ENCODE assay signal across 8 cellular contexts in genomic region chr2:59182249-59182648, GRCh38.
DNase-seq lines count a peak whose midpoint lies in the region; ATAC-seq and TF ChIP-seq lines count a peak whose summit lies in the region.

No MANE protein-coding gene starts in this region.

- H3K4me3 ChIP-seq in brain microvascular endothelial cell (ENCODE audit: low read depth, low read length) (no peak overlapping the region), psoas muscle (no peak overlapping the region)

- H3K27me3 ChIP-seq in brain microvascular endothelial cell (replicated peaks) (no peaks in the 10 kb centered on the region), psoas muscle (ENCODE audit: insufficient read depth in 3 of 3, low read length in 2 of 3) (no peaks in the 10 kb centered on the region)

- intact Hi-C loops in psoas muscle (cut with DNase I): no loop called here

- no peak overlapping the region for H3K4me3 Mint-ChIP-seq in effector memory CD8-positive, alpha-beta T cell

- no peaks in the 10 kb centered on the region for H3K4me1 ChIP-seq in psoas muscle

- no peaks in the 10 kb centered on the region for H3K4me1 Mint-ChIP-seq in effector memory CD8-positive, alpha-beta T cell (ENCODE audit: low read depth in 2 of 2)

- no peak overlapping the region for H3K27ac ChIP-seq in brain microvascular endothelial cell
- H3K27ac ChIP-seq in psoas muscle: no peak overlapping the region

- no peaks in the 10 kb centered on the region for H3K9me3 ChIP-seq in psoas muscle

- 10 to 23% (median 22%) methylated on average over 3 of the region's 3 CpGs for WGBS in psoas muscle, 3 donors

- no peaks in the 10 kb centered on the region for H3K27me3 Mint-ChIP-seq in effector memory CD8-positive, alpha-beta T cell

- no peak for ATAC-seq in effector memory CD8-positive, alpha-beta T cell (replicated peaks)
- ATAC-seq in psoas muscle: no peak

- in situ Hi-C loops in brain microvascular endothelial cell (cut with HindIII; ENCODE audit: low pct_ligation_motif_present, low sequenced_read_pairs): no loop called here

- peak; percentile 51 for DNase-seq in NCI-H748 (lab: John Stamatoyannopoulos, UW; ENCODE audit: unreplicated experiment)
- no peak for DNase-seq in NCI-H748 treated with DMSO at 0.1 percent for 48 hours (lab: John Stamatoyannopoulos, UW)
- peak; percentile 35 for DNase-seq in brain microvascular endothelial cell
- DNase-seq in putamen (ENCODE audit: low spot score): peak; percentile 10
- DNase-seq in HuH-7.5 (ENCODE audit: low spot score): no peak
- DNase-seq in effector memory CD8-positive, alpha-beta T cell: no peak
- DNase-seq in psoas muscle: no peak

- no peaks in the 10 kb centered on the region for H3K36me3 Mint-ChIP-seq in effector memory CD8-positive, alpha-beta T cell (ENCODE audit: insufficient read depth)

- no peak overlapping the region for H3K27ac Mint-ChIP-seq in effector memory CD8-positive, alpha-beta T cell

- TF ChIP-seq CTCF in LNCAP (IDR thresholded peaks at IDR 0.05) (peak; percentile 33; the same call in 1 of the 2 replicates), brain microvascular endothelial cell (IDR thresholded peaks at IDR 0.05; ENCODE audit: low read depth, low read length, missing control alignments) (peak; percentile 68), psoas muscle (IDR thresholded peaks at IDR 0.05) (no peak)

- peaks cover 0 to 4% of the 10 kb centered on the region in 2 donors for H3K9me3 Mint-ChIP-seq in effector memory CD8-positive, alpha-beta T cell

- H3K36me3 ChIP-seq in brain microvascular endothelial cell (replicated peaks): no peaks in the 10 kb centered on the region
- no peaks in the 10 kb centered on the region for H3K36me3 ChIP-seq in psoas muscle (ENCODE audit: insufficient read depth in 1 of 2, low read depth in 1 of 2)

Comparison
In these comparisons a context has a peak if more than half of its experiments do, and no peak if none do; other contexts are left out.
1. DNase-seq: peak in NCI-H748 (single experiment), brain microvascular endothelial cell (single experiment) and putamen (single experiment); none in NCI-H748 treated with DMSO at 0.1 percent for 48 hours (single experiment), HuH-7.5 (single experiment), effector memory CD8-positive, alpha-beta T cell (0 of 3) and psoas muscle (0 of 2).